In the genomic region with DNA sequence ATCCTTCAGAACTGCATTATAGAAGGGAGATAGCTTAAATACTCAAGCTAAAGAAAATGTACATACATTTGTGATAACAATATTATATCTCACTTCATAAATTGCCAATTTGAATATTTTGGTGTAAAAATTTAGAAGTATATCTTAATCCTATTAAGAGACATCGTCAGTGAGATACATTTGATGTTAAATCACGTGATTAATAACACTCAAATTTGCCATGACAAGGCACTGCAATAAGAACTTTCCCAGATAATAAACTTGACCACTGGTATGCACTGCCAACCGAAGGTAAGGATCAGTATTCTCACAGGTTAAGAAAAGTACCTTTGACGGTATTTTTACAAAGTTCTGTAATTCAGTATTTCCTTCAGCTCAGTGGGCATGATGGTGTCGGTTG, we compare ENCODE assay signal across 28 cellular contexts.
"Had no signal": no experiment of that assay in that cellular context is flagged by ENCODE, and none has a peak within 500 bp of the region (broad histone marks: within the 10 kb centered on the region; RNA-seq: fewer than 3 reads in every experiment).

No MANE protein-coding gene starts in this region.

- DNase-seq: colonic mucosa; cortex of kidney; dermis blood vessel endothelial cell; dorsolateral prefrontal cortex; effector CD4-positive, alpha-beta T cell; effector CD8-positive, alpha-beta T cell; effector memory CD4-positive, alpha-beta T cell; endodermal cell; erythroblast; esophagus squamous epithelium; foreskin fibroblast; foreskin keratinocyte; foreskin melanocyte; gastrocnemius medialis; glutamatergic neuron; head of caudate nucleus; heart left ventricle; heart right ventricle had no signal

- H3K27ac Mint-ChIP-seq: dendritic cell treated with granulocyte-macrophage colony-stimulating factor and Interleukin-4, amounts not matched to agents 40 ng/mL and 50 ng/mL, for 4 days; endodermal cell had no signal

- H3K4me1 Mint-ChIP-seq: endodermal cell had no signal

- H3K4me3 Mint-ChIP-seq: dendritic cell treated with granulocyte-macrophage colony-stimulating factor and Interleukin-4, amounts not matched to agents 40 ng/mL and 50 ng/mL, for 4 days; endodermal cell had no signal

- FAIRE-seq: colon, endometrium, endothelial cell of umbilical vein, frontal cortex had no signal

- H3K9me3 ChIP-seq: colonic mucosa, esophagus muscularis mucosa, esophagus squamous epithelium, gastrocnemius medialis, gastroesophageal sphincter, heart left ventricle, heart right ventricle had no signal

- H3K27ac ChIP-seq: colonic mucosa, coronary artery, dorsolateral prefrontal cortex, epithelial cell of prostate, esophagus muscularis mucosa, esophagus squamous epithelium, foreskin keratinocyte, gastrocnemius medialis, gastroesophageal sphincter, heart left ventricle, heart right ventricle had no signal

- ATAC-seq: esophagus mucosa, foreskin keratinocyte, gastrocnemius medialis, gastroesophageal sphincter, heart left ventricle, heart right ventricle had no signal

- H3K4me3 ChIP-seq: colonic mucosa, coronary artery, dorsolateral prefrontal cortex, esophagus muscularis mucosa, esophagus squamous epithelium, gastrocnemius medialis, gastroesophageal sphincter, heart left ventricle, heart right ventricle had no signal

- H3K36me3 ChIP-seq: colonic mucosa, esophagus muscularis mucosa, esophagus squamous epithelium, gastrocnemius medialis, gastroesophageal sphincter, heart left ventricle, heart right ventricle had no signal

- H3K4me1 ChIP-seq: colonic mucosa, esophagus muscularis mucosa, esophagus squamous epithelium, foreskin keratinocyte, gastrocnemius medialis, gastroesophageal sphincter, heart left ventricle, heart right ventricle had no signal

- H3K9me3 Mint-ChIP-seq: endodermal cell had no signal

- H3K27me3 ChIP-seq: colonic mucosa, esophagus muscularis mucosa, esophagus squamous epithelium, foreskin keratinocyte, gastrocnemius medialis, gastroesophageal sphincter had no signal

- H3K27me3 Mint-ChIP-seq: dendritic cell treated with granulocyte-macrophage colony-stimulating factor and Interleukin-4, amounts not matched to agents 40 ng/mL and 50 ng/mL, for 4 days had no signal
